ENCODE assay signal across 1 cellular context in the genomic region with DNA sequence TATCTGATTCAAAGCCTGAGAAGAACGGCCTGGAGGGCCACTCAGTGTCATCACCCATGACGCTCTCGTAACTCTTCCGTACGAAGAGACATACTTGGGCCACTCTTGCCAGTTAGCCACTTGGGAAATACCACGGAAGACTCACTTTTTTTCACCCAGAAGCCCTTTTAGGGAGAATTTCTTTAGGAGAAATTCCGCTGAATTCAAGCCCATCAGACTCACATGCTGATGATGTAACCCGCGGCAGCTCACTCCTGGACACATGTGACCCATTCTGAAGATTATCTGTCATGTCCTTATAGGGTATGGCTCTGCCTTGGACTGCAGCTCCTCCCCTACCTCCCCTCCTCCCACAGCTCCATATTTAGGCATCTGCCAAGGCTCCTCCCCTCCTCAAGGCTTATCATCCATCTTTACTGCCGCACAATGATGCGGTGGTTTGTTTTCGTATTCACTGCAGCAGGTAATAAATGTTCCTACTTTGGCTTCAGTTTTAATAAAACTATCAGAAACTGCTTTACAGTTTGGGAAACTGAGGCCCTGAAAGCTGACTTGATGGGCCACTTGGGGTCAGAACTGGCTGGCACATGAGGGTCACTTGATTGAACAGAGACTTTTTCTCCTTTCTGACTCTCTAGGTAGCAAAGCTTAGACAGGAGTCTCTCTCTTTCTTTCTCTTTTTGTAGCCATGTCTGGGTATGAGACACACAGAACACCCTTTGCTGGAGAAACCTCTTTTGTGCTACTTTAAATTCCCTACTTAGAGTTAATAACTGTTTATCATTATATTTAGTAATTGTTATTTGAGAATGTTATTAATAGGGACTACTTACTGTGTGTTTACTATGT.
A peak's percentile ranks its signal among the peaks of the same experiment; 100 is the strongest.
TF ChIP-seq lines count a peak whose summit lies in the region.

No MANE protein-coding gene starts in this region.

TF ChIP-seq in K562, 482 proteins besides CTCF, POLR2A, EP300 and RAD21 (continued from another document and continues in another):
- TF ChIP-seq PML (IDR thresholded peaks at IDR 0.05; ENCODE audit: low read length) (peak; percentile 74; the same call in 1 of the 2 replicates), PHF20 (IDR thresholded peaks at IDR 0.05; ENCODE audit: partially characterized antibody) (no peak), RBBP5 (IDR thresholded peaks at IDR 0.05; ENCODE audit: borderline replicate concordance, insufficient read depth, low read length, poor library complexity, severe bottlenecking) (no peak), CREB5 (CRISPR knock-in tag; IDR thresholded peaks at IDR 0.05) (peak; percentile 44; the same call in 1 of the 2 replicates), TAF7 (tag; IDR thresholded peaks at IDR 0.05) (no peak), ZNF780A (CRISPR knock-in tag; IDR thresholded peaks at IDR 0.05) (no peak), ZBTB17 (CRISPR knock-in tag; IDR thresholded peaks at IDR 0.05) (no peak), ZNF77 (CRISPR knock-in tag; IDR thresholded peaks at IDR 0.05) (no peak), MED1 (CRISPR knock-in tag; IDR thresholded peaks at IDR 0.05; ENCODE audit: borderline replicate concordance) (no peak), CCAR2 (IDR thresholded peaks at IDR 0.05; ENCODE audit: low read depth, low read length) (no peak), ESRRB (CRISPR knock-in tag; IDR thresholded peaks at IDR 0.05; ENCODE audit: borderline replicate concordance) (no peak), TCF7 (IDR thresholded peaks at IDR 0.05; ENCODE audit: borderline replicate concordance) (no peak), FOXJ3 (CRISPR knock-in tag; IDR thresholded peaks at IDR 0.05) (no peak), E2F5 (CRISPR knock-in tag; IDR thresholded peaks at IDR 0.05) (no peak), RAD51 (IDR thresholded peaks at IDR 0.05; ENCODE audit: borderline replicate concordance, low read depth) (peak; percentile 90), ZNF324 (CRISPR knock-in tag; IDR thresholded peaks at IDR 0.05) (no peak), CSDE1 (IDR thresholded peaks at IDR 0.05) (no peak; a peak in 1 of 4 replicates), ZNF696 (CRISPR knock-in tag; conservative IDR thresholded peaks at IDR 0.05) (no peak), ZBED1 (IDR thresholded peaks at IDR 0.05) (no peak), THRAP3 (IDR thresholded peaks at IDR 0.05; ENCODE audit: borderline replicate concordance) (no peak), CHD1 (IDR thresholded peaks at IDR 0.05; ENCODE audit: low read length) (no peak), XRCC5 (IDR thresholded peaks at IDR 0.05; ENCODE audit: low read depth, low read length) (no peak), LCOR (CRISPR knock-in tag; IDR thresholded peaks at IDR 0.05) (no peak), ZNF740 (CRISPR knock-in tag; IDR thresholded peaks at IDR 0.05) (no peak), ZNF740 (tag; IDR thresholded peaks at IDR 0.05) (no peak), HMGN3 (IDR thresholded peaks at IDR 0.05; ENCODE audit: borderline replicate concordance, extremely low read depth, insufficient read length, low read depth, low read length) (no peak), PTBP1 (IDR thresholded peaks at IDR 0.05; ENCODE audit: low read depth, low read length) (no peak), ZNF639 (CRISPR knock-in tag; conservative IDR thresholded peaks at IDR 0.05 in 1 of 2, IDR thresholded peaks at IDR 0.05 in 1 of 2) (peak in 1 of 2 experiments; percentile 20; a peak in 1 of 4 replicates), ZNF41 (CRISPR knock-in tag; conservative IDR thresholded peaks at IDR 0.05) (no peak), FOXA3 (CRISPR knock-in tag; conservative IDR thresholded peaks at IDR 0.05 in 1 of 2, IDR thresholded peaks at IDR 0.05 in 1 of 2) (no peak), HES1 (IDR thresholded peaks at IDR 0.05; ENCODE audit: low read depth) (no peak), ZNF583 (CRISPR knock-in tag; IDR thresholded peaks at IDR 0.05) (peak; percentile 61; the same call in 1 of the 2 replicates), FOSL1 (tag; conservative IDR thresholded peaks at IDR 0.05) (peak; percentile 68), GATAD2B (IDR thresholded peaks at IDR 0.05; ENCODE audit: borderline replicate concordance) (no peak), ZBTB49 (CRISPR knock-in tag; IDR thresholded peaks at IDR 0.05; ENCODE audit: borderline replicate concordance) (no peak)
- TF ChIP-seq, protein P1, sequence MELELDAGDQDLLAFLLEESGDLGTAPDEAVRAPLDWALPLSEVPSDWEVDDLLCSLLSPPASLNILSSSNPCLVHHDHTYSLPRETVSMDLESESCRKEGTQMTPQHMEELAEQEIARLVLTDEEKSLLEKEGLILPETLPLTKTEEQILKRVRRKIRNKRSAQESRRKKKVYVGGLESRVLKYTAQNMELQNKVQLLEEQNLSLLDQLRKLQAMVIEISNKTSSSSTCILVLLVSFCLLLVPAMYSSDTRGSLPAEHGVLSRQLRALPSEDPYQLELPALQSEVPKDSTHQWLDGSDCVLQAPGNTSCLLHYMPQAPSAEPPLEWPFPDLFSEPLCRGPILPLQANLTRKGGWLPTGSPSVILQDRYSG (tag; conservative IDR thresholded peaks at IDR 0.05; ENCODE audit: low read depth), result no peak
- TF ChIP-seq, protein P2, sequence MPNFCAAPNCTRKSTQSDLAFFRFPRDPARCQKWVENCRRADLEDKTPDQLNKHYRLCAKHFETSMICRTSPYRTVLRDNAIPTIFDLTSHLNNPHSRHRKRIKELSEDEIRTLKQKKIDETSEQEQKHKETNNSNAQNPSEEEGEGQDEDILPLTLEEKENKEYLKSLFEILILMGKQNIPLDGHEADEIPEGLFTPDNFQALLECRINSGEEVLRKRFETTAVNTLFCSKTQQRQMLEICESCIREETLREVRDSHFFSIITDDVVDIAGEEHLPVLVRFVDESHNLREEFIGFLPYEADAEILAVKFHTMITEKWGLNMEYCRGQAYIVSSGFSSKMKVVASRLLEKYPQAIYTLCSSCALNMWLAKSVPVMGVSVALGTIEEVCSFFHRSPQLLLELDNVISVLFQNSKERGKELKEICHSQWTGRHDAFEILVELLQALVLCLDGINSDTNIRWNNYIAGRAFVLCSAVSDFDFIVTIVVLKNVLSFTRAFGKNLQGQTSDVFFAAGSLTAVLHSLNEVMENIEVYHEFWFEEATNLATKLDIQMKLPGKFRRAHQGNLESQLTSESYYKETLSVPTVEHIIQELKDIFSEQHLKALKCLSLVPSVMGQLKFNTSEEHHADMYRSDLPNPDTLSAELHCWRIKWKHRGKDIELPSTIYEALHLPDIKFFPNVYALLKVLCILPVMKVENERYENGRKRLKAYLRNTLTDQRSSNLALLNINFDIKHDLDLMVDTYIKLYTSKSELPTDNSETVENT (CRISPR knock-in tag; IDR thresholded peaks at IDR 0.05), result no peak
- TF ChIP-seq, protein P3, sequence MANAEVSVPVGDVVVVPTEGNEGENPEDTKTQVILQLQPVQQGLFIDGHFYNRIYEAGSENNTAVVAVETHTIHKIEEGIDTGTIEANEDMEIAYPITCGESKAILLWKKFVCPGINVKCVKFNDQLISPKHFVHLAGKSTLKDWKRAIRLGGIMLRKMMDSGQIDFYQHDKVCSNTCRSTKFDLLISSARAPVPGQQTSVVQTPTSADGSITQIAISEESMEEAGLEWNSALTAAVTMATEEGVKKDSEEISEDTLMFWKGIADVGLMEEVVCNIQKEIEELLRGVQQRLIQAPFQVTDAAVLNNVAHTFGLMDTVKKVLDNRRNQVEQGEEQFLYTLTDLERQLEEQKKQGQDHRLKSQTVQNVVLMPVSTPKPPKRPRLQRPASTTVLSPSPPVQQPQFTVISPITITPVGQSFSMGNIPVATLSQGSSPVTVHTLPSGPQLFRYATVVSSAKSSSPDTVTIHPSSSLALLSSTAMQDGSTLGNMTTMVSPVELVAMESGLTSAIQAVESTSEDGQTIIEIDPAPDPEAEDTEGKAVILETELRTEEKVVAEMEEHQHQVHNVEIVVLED (CRISPR knock-in tag; IDR thresholded peaks at IDR 0.05), result no peak
- TF ChIP-seq, protein P4, sequence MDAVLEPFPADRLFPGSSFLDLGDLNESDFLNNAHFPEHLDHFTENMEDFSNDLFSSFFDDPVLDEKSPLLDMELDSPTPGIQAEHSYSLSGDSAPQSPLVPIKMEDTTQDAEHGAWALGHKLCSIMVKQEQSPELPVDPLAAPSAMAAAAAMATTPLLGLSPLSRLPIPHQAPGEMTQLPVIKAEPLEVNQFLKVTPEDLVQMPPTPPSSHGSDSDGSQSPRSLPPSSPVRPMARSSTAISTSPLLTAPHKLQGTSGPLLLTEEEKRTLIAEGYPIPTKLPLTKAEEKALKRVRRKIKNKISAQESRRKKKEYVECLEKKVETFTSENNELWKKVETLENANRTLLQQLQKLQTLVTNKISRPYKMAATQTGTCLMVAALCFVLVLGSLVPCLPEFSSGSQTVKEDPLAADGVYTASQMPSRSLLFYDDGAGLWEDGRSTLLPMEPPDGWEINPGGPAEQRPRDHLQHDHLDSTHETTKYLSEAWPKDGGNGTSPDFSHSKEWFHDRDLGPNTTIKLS (IDR thresholded peaks at IDR 0.05; ENCODE audit: borderline replicate concordance, low read depth), result no peak
- TF ChIP-seq, protein P5, sequence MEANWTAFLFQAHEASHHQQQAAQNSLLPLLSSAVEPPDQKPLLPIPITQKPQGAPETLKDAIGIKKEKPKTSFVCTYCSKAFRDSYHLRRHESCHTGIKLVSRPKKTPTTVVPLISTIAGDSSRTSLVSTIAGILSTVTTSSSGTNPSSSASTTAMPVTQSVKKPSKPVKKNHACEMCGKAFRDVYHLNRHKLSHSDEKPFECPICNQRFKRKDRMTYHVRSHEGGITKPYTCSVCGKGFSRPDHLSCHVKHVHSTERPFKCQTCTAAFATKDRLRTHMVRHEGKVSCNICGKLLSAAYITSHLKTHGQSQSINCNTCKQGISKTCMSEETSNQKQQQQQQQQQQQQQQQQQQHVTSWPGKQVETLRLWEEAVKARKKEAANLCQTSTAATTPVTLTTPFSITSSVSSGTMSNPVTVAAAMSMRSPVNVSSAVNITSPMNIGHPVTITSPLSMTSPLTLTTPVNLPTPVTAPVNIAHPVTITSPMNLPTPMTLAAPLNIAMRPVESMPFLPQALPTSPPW (CRISPR knock-in tag; IDR thresholded peaks at IDR 0.05), result peak; percentile 67; the same call in 1 of the 2 replicates
- TF ChIP-seq, protein P6, sequence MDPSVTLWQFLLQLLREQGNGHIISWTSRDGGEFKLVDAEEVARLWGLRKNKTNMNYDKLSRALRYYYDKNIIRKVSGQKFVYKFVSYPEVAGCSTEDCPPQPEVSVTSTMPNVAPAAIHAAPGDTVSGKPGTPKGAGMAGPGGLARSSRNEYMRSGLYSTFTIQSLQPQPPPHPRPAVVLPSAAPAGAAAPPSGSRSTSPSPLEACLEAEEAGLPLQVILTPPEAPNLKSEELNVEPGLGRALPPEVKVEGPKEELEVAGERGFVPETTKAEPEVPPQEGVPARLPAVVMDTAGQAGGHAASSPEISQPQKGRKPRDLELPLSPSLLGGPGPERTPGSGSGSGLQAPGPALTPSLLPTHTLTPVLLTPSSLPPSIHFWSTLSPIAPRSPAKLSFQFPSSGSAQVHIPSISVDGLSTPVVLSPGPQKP (CRISPR knock-in tag; IDR thresholded peaks at IDR 0.05), result no peak
- TF ChIP-seq, protein P7, sequence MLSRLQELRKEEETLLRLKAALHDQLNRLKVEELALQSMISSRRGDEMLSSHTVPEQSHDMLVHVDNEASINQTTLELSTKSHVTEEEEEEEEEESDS (CRISPR knock-in tag; IDR thresholded peaks at IDR 0.05), result no peak
